In the genomic region with DNA sequence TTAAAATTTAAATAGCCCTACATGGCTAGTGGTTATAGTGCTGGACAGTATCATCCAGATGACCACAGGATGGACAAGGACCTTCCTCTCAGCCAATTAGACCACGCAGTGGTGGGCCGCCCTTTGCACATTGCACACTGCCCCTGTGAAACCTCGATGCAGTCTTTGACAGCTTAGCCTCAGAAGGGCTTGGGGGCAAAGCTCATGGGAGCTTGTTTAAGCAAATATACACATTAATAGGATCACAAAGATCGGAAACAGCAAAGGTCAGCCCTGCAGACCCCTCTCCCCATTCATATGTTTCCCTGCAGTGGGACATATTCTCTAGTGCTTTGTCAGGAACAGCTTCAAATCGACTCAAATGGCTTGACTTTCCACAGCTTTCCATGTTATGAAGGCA, we compare ENCODE assay signal across 1 cellular context.
TF ChIP-seq lines count a peak whose summit lies in the region.

No MANE protein-coding gene starts in this region.

TF ChIP-seq in HepG2, 621 proteins besides CTCF, POLR2A, EP300 and RAD21 (continued from another document and continues in another):
- TF ChIP-seq MBNL3 (CRISPR knock-in tag; conservative IDR thresholded peaks at IDR 0.05) = no peak
- TF ChIP-seq ZNF597 (CRISPR knock-in tag; IDR thresholded peaks at IDR 0.05) = no peak
- TF ChIP-seq, protein P1, sequence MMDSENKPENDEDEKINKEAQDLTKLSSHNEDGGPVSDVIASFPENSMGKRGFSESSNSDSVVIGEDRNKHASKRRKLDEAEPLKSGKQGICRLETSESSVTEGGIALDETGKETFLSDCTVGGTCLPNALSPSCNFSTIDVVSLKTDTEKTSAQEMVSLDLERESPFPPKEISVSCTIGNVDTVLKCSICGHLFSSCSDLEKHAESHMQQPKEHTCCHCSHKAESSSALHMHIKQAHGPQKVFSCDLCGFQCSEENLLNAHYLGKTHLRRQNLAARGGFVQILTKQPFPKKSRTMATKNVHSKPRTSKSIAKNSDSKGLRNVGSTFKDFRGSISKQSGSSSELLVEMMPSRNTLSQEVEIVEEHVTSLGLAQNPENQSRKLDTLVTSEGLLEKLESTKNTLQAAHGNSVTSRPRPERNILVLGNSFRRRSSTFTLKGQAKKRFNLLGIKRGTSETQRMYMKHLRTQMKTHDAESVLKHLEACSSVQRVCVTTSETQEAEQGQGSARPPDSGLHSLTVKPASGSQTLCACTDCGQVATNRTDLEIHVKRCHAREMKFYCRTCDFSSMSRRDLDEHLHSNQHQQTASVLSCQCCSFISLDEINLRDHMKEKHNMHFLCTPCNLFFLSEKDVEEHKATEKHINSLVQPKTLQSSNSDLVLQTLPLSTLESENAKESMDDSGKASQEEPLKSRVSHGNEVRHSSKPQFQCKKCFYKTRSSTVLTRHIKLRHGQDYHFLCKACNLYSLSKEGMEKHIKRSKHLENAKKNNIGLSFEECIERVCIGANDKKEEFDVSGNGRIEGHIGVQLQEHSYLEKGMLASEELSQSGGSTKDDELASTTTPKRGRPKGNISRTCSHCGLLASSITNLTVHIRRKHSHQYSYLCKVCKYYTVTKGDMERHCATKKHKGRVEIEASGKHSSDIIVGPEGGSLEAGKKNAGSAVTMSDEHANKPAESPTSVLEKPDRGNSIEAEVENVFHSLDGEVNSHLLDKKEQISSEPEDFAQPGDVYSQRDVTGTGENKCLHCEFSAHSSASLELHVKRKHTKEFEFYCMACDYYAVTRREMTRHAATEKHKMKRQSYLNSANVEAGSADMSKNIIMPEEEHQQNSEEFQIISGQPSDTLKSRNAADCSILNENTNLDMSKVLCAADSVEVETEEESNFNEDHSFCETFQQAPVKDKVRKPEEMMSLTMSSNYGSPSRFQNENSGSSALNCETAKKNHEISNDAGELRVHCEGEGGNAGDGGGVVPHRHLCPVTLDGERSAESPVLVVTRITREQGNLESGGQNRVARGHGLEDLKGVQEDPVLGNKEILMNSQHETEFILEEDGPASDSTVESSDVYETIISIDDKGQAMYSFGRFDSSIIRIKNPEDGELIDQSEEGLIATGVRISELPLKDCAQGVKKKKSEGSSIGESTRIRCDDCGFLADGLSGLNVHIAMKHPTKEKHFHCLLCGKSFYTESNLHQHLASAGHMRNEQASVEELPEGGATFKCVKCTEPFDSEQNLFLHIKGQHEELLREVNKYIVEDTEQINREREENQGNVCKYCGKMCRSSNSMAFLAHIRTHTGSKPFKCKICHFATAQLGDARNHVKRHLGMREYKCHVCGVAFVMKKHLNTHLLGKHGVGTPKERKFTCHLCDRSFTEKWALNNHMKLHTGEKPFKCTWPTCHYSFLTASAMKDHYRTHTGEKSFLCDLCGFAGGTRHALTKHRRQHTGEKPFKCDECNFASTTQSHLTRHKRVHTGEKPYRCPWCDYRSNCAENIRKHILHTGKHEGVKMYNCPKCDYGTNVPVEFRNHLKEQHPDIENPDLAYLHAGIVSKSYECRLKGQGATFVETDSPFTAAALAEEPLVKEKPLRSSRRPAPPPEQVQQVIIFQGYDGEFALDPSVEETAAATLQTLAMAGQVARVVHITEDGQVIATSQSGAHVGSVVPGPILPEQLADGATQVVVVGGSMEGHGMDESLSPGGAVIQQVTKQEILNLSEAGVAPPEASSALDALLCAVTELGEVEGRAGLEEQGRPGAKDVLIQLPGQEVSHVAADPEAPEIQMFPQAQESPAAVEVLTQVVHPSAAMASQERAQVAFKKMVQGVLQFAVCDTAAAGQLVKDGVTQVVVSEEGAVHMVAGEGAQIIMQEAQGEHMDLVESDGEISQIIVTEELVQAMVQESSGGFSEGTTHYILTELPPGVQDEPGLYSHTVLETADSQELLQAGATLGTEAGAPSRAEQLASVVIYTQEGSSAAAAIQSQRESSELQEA (CRISPR knock-in tag; IDR thresholded peaks at IDR 0.05; ENCODE audit: not compliant biosample characterization) = no peak
- no peak for TF ChIP-seq WIZ (CRISPR knock-in tag; IDR thresholded peaks at IDR 0.05)
- TF ChIP-seq SOX6 (IDR thresholded peaks at IDR 0.05) = no peak
- peak; percentile 64 for TF ChIP-seq SOX6 (CRISPR knock-in tag; IDR thresholded peaks at IDR 0.05)
- no peak for TF ChIP-seq CENPX (CRISPR knock-in tag; IDR thresholded peaks at IDR 0.05)
- TF ChIP-seq RCOR2 (CRISPR knock-in tag; IDR thresholded peaks at IDR 0.05) = no peak
- TF ChIP-seq PAF1 (CRISPR knock-in tag; IDR thresholded peaks at IDR 0.05) = no peak
- TF ChIP-seq TBX2 (CRISPR knock-in tag; IDR thresholded peaks at IDR 0.05; ENCODE audit: borderline replicate concordance) = no peak
- no peak for TF ChIP-seq ZNF557 (CRISPR knock-in tag; IDR thresholded peaks at IDR 0.05)
- no peak for TF ChIP-seq PHF5A (CRISPR knock-in tag; IDR thresholded peaks at IDR 0.05; ENCODE audit: low read depth, unreplicated experiment)
- TF ChIP-seq KMT2A (CRISPR knock-in tag; IDR thresholded peaks at IDR 0.05) = no peak
- 0 out of 2 replicates have a peak, but pooled peaks have one; percentile 32 for TF ChIP-seq NR2F6 (IDR thresholded peaks at IDR 0.05)
- peak; percentile 10; the same call in 1 of the 2 replicates for TF ChIP-seq NR2F6 (CRISPR knock-in tag; IDR thresholded peaks at IDR 0.05)
- TF ChIP-seq POLR2G (IDR thresholded peaks at IDR 0.05; ENCODE audit: low read depth, low read length) = no peak
- TF ChIP-seq KDM5A (IDR thresholded peaks at IDR 0.05; ENCODE audit: borderline replicate concordance, low read length) = no peak
- no peak for TF ChIP-seq KDM6A (CRISPR knock-in tag; IDR thresholded peaks at IDR 0.05; ENCODE audit: low read depth)
- TF ChIP-seq NFKBIZ (CRISPR knock-in tag; IDR thresholded peaks at IDR 0.05) = no peak
- TF ChIP-seq BORCS8-MEF2B (CRISPR knock-in tag; IDR thresholded peaks at IDR 0.05) = no peak
- no peak for TF ChIP-seq ZBTB21 (CRISPR knock-in tag; IDR thresholded peaks at IDR 0.05)
- TF ChIP-seq, protein P2, sequence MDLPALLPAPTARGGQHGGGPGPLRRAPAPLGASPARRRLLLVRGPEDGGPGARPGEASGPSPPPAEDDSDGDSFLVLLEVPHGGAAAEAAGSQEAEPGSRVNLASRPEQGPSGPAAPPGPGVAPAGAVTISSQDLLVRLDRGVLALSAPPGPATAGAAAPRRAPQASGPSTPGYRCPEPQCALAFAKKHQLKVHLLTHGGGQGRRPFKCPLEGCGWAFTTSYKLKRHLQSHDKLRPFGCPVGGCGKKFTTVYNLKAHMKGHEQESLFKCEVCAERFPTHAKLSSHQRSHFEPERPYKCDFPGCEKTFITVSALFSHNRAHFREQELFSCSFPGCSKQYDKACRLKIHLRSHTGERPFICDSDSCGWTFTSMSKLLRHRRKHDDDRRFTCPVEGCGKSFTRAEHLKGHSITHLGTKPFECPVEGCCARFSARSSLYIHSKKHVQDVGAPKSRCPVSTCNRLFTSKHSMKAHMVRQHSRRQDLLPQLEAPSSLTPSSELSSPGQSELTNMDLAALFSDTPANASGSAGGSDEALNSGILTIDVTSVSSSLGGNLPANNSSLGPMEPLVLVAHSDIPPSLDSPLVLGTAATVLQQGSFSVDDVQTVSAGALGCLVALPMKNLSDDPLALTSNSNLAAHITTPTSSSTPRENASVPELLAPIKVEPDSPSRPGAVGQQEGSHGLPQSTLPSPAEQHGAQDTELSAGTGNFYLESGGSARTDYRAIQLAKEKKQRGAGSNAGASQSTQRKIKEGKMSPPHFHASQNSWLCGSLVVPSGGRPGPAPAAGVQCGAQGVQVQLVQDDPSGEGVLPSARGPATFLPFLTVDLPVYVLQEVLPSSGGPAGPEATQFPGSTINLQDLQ (CRISPR knock-in tag; IDR thresholded peaks at IDR 0.05) = no peak
- no peak for TF ChIP-seq ZNF550 (CRISPR knock-in tag; IDR thresholded peaks at IDR 0.05; ENCODE audit: borderline replicate concordance)
- no peak for TF ChIP-seq ELF3 (CRISPR knock-in tag; IDR thresholded peaks at IDR 0.05)
- TF ChIP-seq, protein P3, sequence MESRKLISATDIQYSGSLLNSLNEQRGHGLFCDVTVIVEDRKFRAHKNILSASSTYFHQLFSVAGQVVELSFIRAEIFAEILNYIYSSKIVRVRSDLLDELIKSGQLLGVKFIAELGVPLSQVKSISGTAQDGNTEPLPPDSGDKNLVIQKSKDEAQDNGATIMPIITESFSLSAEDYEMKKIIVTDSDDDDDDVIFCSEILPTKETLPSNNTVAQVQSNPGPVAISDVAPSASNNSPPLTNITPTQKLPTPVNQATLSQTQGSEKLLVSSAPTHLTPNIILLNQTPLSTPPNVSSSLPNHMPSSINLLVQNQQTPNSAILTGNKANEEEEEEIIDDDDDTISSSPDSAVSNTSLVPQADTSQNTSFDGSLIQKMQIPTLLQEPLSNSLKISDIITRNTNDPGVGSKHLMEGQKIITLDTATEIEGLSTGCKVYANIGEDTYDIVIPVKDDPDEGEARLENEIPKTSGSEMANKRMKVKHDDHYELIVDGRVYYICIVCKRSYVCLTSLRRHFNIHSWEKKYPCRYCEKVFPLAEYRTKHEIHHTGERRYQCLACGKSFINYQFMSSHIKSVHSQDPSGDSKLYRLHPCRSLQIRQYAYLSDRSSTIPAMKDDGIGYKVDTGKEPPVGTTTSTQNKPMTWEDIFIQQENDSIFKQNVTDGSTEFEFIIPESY (CRISPR knock-in tag; IDR thresholded peaks at IDR 0.05) = no peak
- 0 out of 2 replicates have a peak, but pooled peaks have one; percentile 38 for TF ChIP-seq ZMYM2 (CRISPR knock-in tag; IDR thresholded peaks at IDR 0.05)
- TF ChIP-seq IKZF1 (IDR thresholded peaks at IDR 0.05) = no peak
- TF ChIP-seq, protein P4, sequence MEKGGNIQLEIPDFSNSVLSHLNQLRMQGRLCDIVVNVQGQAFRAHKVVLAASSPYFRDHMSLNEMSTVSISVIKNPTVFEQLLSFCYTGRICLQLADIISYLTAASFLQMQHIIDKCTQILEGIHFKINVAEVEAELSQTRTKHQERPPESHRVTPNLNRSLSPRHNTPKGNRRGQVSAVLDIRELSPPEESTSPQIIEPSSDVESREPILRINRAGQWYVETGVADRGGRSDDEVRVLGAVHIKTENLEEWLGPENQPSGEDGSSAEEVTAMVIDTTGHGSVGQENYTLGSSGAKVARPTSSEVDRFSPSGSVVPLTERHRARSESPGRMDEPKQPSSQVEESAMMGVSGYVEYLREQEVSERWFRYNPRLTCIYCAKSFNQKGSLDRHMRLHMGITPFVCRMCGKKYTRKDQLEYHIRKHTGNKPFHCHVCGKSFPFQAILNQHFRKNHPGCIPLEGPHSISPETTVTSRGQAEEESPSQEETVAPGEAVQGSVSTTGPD (CRISPR knock-in tag; IDR thresholded peaks at IDR 0.05) = no peak
- TF ChIP-seq, protein P5, sequence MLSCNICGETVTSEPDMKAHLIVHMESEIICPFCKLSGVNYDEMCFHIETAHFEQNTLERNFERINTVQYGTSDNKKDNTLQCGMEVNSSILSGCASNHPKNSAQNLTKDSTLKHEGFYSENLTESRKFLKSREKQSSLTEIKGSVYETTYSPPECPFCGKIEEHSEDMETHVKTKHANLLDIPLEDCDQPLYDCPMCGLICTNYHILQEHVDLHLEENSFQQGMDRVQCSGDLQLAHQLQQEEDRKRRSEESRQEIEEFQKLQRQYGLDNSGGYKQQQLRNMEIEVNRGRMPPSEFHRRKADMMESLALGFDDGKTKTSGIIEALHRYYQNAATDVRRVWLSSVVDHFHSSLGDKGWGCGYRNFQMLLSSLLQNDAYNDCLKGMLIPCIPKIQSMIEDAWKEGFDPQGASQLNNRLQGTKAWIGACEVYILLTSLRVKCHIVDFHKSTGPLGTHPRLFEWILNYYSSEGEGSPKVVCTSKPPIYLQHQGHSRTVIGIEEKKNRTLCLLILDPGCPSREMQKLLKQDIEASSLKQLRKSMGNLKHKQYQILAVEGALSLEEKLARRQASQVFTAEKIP (CRISPR knock-in tag; IDR thresholded peaks at IDR 0.05; ENCODE audit: borderline replicate concordance) = no peak
- no peak for TF ChIP-seq E2F2 (CRISPR knock-in tag; IDR thresholded peaks at IDR 0.05; ENCODE audit: borderline replicate concordance)
- TF ChIP-seq, protein P6, sequence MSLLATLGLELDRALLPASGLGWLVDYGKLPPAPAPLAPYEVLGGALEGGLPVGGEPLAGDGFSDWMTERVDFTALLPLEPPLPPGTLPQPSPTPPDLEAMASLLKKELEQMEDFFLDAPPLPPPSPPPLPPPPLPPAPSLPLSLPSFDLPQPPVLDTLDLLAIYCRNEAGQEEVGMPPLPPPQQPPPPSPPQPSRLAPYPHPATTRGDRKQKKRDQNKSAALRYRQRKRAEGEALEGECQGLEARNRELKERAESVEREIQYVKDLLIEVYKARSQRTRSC (CRISPR knock-in tag; IDR thresholded peaks at IDR 0.05; ENCODE audit: low read depth) = no peak
- TF ChIP-seq, protein P7, sequence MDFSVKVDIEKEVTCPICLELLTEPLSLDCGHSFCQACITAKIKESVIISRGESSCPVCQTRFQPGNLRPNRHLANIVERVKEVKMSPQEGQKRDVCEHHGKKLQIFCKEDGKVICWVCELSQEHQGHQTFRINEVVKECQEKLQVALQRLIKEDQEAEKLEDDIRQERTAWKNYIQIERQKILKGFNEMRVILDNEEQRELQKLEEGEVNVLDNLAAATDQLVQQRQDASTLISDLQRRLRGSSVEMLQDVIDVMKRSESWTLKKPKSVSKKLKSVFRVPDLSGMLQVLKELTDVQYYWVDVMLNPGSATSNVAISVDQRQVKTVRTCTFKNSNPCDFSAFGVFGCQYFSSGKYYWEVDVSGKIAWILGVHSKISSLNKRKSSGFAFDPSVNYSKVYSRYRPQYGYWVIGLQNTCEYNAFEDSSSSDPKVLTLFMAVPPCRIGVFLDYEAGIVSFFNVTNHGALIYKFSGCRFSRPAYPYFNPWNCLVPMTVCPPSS (IDR thresholded peaks at IDR 0.05) = no peak
- no peak for TF ChIP-seq GZF1 (CRISPR knock-in tag; IDR thresholded peaks at IDR 0.05)
- no peak for TF ChIP-seq RAD51 (IDR thresholded peaks at IDR 0.05; ENCODE audit: borderline replicate concordance)
- no peak for TF ChIP-seq ZFYVE20 (CRISPR knock-in tag; IDR thresholded peaks at IDR 0.05; ENCODE audit: borderline replicate concordance, low read depth)
- TF ChIP-seq ZNF225 (CRISPR knock-in tag; IDR thresholded peaks at IDR 0.05) = no peak
- TF ChIP-seq MEF2D (CRISPR knock-in tag; IDR thresholded peaks at IDR 0.05) = no peak
- TF ChIP-seq ZNF207 (IDR thresholded peaks at IDR 0.05; ENCODE audit: borderline replicate concordance) = no peak
- TF ChIP-seq KDM4B (CRISPR knock-in tag; IDR thresholded peaks at IDR 0.05) = no peak
